Comparison of ENCODE assay signal across 9 cellular contexts in genomic region chr11:69080361-69080973, GRCh38. TPM values are rescaled to one million over a fixed set of nuclear protein-coding genes. Genes with fewer than 3 reads are reported as not detected.
DNase-seq lines count a peak whose midpoint lies in the region; ATAC-seq, FAIRE-seq and TF ChIP-seq lines count a peak whose summit lies in the region.
"Had no signal": no experiment of that assay in that cellular context is flagged by ENCODE, and none has a peak within 500 bp of the region (broad histone marks: within the 10 kb centered on the region; RNA-seq: fewer than 3 reads in every experiment).

No MANE protein-coding gene starts in this region.

- H3K4me3 Mint-ChIP-seq in T-helper 2 cell treated with Interferon-gamma antibody and Interleukin-4, amounts not matched to agents 5 μg/mL and 100 μg/mL, for 36 hours, result peak overlapping the region; percentile 26
- H3K4me3 Mint-ChIP-seq: nephron had no signal

- peaks cover 0 to 25% (median 0%) of the 10 kb centered on the region in 9 donors for H3K4me1 ChIP-seq in heart right ventricle
- H3K4me1 ChIP-seq in left ventricle myocardium inferior, result peaks cover 4% of the 10 kb centered on the region
- no peaks in the 10 kb centered on the region for H3K4me1 ChIP-seq in ascending aorta

- peaks cover 9% of the 10 kb centered on the region for H3K4me1 Mint-ChIP-seq in T-helper 2 cell treated with Interferon-gamma antibody and Interleukin-4, amounts not matched to agents 5 μg/mL and 100 μg/mL, for 36 hours (ENCODE audit: low read depth)
- H3K4me1 Mint-ChIP-seq: nephron had no signal

- H3K9me3 Mint-ChIP-seq in T-helper 2 cell treated with Interferon-gamma antibody and Interleukin-4, amounts not matched to agents 5 μg/mL and 100 μg/mL, for 36 hours, result no peaks in the 10 kb centered on the region
- H3K9me3 Mint-ChIP-seq: nephron had no signal

- WGBS in heart right ventricle, 2 donors, result 86 to 88% methylated on average over 15 of the region's 15 CpGs

- TF ChIP-seq CTCF in heart right ventricle (IDR thresholded peaks at IDR 0.05) (no peak), left ventricle myocardium inferior (IDR thresholded peaks at IDR 0.05; ENCODE audit: borderline replicate concordance) (no peak), fibroblast of mammary gland (conservative IDR thresholded peaks at IDR 0.05; ENCODE audit: control insufficient read depth, insufficient read depth, low read depth, low read length) (no peak), ascending aorta (IDR thresholded peaks at IDR 0.05) (no peak)

- H3K27me3 Mint-ChIP-seq in T-helper 2 cell treated with Interferon-gamma antibody and Interleukin-4, amounts not matched to agents 5 μg/mL and 100 μg/mL, for 36 hours (ENCODE audit: low read depth), result no peaks in the 10 kb centered on the region

- DNase-seq in heart right ventricle (no peak), left ventricle myocardium inferior (no peak), fibroblast of mammary gland (ENCODE audit: low read depth) (peak; percentile 26), urothelium cell line (ENCODE audit: low spot score) (peak; percentile 84), ascending aorta (ENCODE audit: low spot score in 2 of 2) (no peak), Ammon's horn (ENCODE audit: low spot score) (no peak)
- DNase-seq in T-helper 2 cell treated with Interferon-gamma antibody and Interleukin-4, amounts not matched to agents 5 μg/mL and 100 μg/mL, for 36 hours (ENCODE audit: low spot score), result no peak

- H3K27ac ChIP-seq in heart right ventricle (peak overlapping the region in 1 of 10 donors; percentile 44), left ventricle myocardium inferior (replicated peaks) (no peak overlapping the region), ascending aorta (no peak overlapping the region)

- peak in 5 of 8 donors; percentile 12 to 35 (median 20) for ATAC-seq in heart right ventricle
- no peak for ATAC-seq in HG03108 (IDR thresholded peaks at IDR 0.05; ENCODE audit: unreplicated experiment)

- peaks cover 0 to 82% (median 14%) of the 10 kb centered on the region in 9 donors for H3K36me3 ChIP-seq in heart right ventricle
- peaks cover 55% of the 10 kb centered on the region for H3K36me3 ChIP-seq in left ventricle myocardium inferior
- H3K36me3 ChIP-seq in ascending aorta, result peaks cover 43 to 69% of the 10 kb centered on the region in 2 donors

- H3K4me3 ChIP-seq in heart right ventricle, result no peak overlapping the region
- no peak overlapping the region for H3K4me3 ChIP-seq in left ventricle myocardium inferior
- no peak overlapping the region for H3K4me3 ChIP-seq in fibroblast of mammary gland (ENCODE audit: control insufficient read depth, low read depth, low read length)
- no peak overlapping the region for H3K4me3 ChIP-seq in ascending aorta

- intact Hi-C loops in heart right ventricle (cut with DNase I) (loop anchor here in 6 of 10 donors (10.0 kb wide), 6 partner anchors 146 to 476 kb away; partner anchors contain the start of genes IGHMBP2 (in 2 of the 6) and MRPL21 (in 2 of the 6)), left ventricle myocardium inferior (cut with micrococcal nuclease) (no loop called here), ascending aorta (cut with DNase I) (no loop called here)

- peaks cover 7% of the 10 kb centered on the region for H3K36me3 Mint-ChIP-seq in T-helper 2 cell treated with Interferon-gamma antibody and Interleukin-4, amounts not matched to agents 5 μg/mL and 100 μg/mL, for 36 hours (ENCODE audit: low read depth)

- H3K9me3 ChIP-seq in heart right ventricle (no peaks in the 10 kb centered on the region), left ventricle myocardium inferior (replicated peaks) (no peaks in the 10 kb centered on the region), ascending aorta (no peaks in the 10 kb centered on the region)

- H3K27me3 ChIP-seq in heart right ventricle (no peaks in the 10 kb centered on the region), left ventricle myocardium inferior (ENCODE audit: low read depth) (no peaks in the 10 kb centered on the region), ascending aorta (no peaks in the 10 kb centered on the region)

- peak overlapping the region; percentile 85 for H3K27ac Mint-ChIP-seq in T-helper 2 cell treated with Interferon-gamma antibody and Interleukin-4, amounts not matched to agents 5 μg/mL and 100 μg/mL, for 36 hours
- H3K27ac Mint-ChIP-seq: nephron had no signal

- peak; percentile 69 for FAIRE-seq in urothelium cell line (lab: Jason Lieb, UNC)

RNA-seq across cellular contexts. Expression of gene TPCN2, which starts 31.7 kb away (rescaled TPM):
- total RNA-seq in heart right ventricle, result 10 to 100 TPM in 2 of 10 donors, 1 to 10 TPM in 8; 4.8 to 13.0 (median 7.8) TPM
- polyA plus RNA-seq in heart right ventricle, result 10 to 100 TPM in 1 of 2 donors, 1 to 10 TPM in 1; 3.4 to 19.2 TPM
- 9.2 TPM for total RNA-seq in left ventricle myocardium inferior
- total RNA-seq in ascending aorta, result 24.9 TPM

Comparison
In these comparisons a context has a peak if more than half of its experiments do, and no peak if none do; other contexts are left out.
1. intact Hi-C loops: an anchor here in heart right ventricle (10.0 kb wide); none called in left ventricle myocardium inferior and ascending aorta.
2. DNase-seq: peak in fibroblast of mammary gland (single experiment) and urothelium cell line (single experiment); none in heart right ventricle (0 of 2), left ventricle myocardium inferior (single experiment), T-helper 2 cell treated with Interferon-gamma antibody and Interleukin-4, amounts not matched to agents 5 μg/mL and 100 μg/mL, for 36 hours (single experiment), ascending aorta (0 of 2) and Ammon's horn (single experiment).